16 cellular contexts compared by ENCODE assay signal in the genomic region with DNA sequence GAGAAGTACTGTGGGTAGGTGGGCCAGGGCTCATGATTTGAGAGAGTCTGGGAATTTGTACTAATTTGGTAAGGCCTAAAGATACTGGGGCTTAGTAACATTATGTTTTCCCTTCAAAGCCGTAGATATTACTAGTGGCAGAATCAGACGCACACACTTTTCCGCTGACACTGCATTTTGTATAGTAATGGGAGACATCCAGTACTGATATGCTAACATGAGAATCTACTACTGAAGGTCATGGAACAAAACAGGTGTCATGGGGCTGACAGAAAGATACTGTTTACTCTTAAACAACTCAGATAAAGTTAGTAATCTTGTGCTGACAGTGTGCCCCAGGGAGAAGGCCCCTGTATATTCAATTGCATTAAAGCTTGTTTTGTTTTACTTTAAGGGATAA. TPM values are rescaled to one million over a fixed set of nuclear protein-coding genes. Genes with fewer than 3 reads are reported as not detected.
DNase-seq lines count a peak whose midpoint lies in the region; ATAC-seq and TF ChIP-seq lines count a peak whose summit lies in the region.
"Had no signal": no experiment of that assay in that cellular context is flagged by ENCODE, and none has a peak within 500 bp of the region (broad histone marks: within the 10 kb centered on the region; RNA-seq: fewer than 3 reads in every experiment).

No MANE protein-coding gene starts in this region.

- ATAC-seq in activated T-cell treated with anti-CD3 and anti-CD28 coated beads, Interleukin-2, amount 50 U/mL, for 72 hours (replicated peaks in 1 of 2): peak; percentile 61 to 69
- peak; percentile 61 for ATAC-seq in activated naive CD8-positive, alpha-beta T cell treated with anti-CD3 and anti-CD28 coated beads, Interleukin-2, amount 50 U/mL, for 24 hours
- ATAC-seq in WTC11: no peak
- ATAC-seq: gastroesophageal sphincter had no signal

- peak overlapping the region; percentile 65 to 85 for H3K4me3 Mint-ChIP-seq in activated T-cell treated with anti-CD3 and anti-CD28 coated beads, Interleukin-2, amount 50 U/mL, for 72 hours
- H3K4me3 Mint-ChIP-seq in T-helper 2 cell treated with Interferon-gamma antibody and Interleukin-4, amounts not matched to agents 5 μg/mL and 100 μg/mL, for 36 hours: peak overlapping the region; percentile 33
- no peak overlapping the region for H3K4me3 Mint-ChIP-seq in activated naive CD8-positive, alpha-beta T cell treated with anti-CD3 and anti-CD28 coated beads, Interleukin-2, amount 50 U/mL, for 24 hours
- H3K4me3 Mint-ChIP-seq in WTC11: no peak overlapping the region
- H3K4me3 Mint-ChIP-seq: IgD-negative memory B cell, mesothelial cell of epicardium had no signal

- no peak for DNase-seq in activated T-cell treated with anti-CD3 and anti-CD28 coated beads, Interleukin-2, amount 50 U/mL, for 72 hours
- no peak for DNase-seq in activated T-cell treated with anti-CD3 and anti-CD28 coated beads, Interleukin-2, amount 50 U/mL, for 1 hour
- no peak for DNase-seq in T-helper 2 cell treated with Interferon-gamma antibody and Interleukin-4, amounts not matched to agents 5 μg/mL and 100 μg/mL, for 36 hours (ENCODE audit: low spot score)
- no peak for DNase-seq in activated naive CD8-positive, alpha-beta T cell treated with anti-CD3 and anti-CD28 coated beads, Interleukin-2, amount 50 U/mL, for 24 hours
- DNase-seq in stimulated activated CD4-positive, alpha-beta T cell treated with anti-CD3 and anti-CD28 coated beads, Interleukin-4, amount 100 ng/mL, for 24 hours: peak; percentile 46
- no peak for DNase-seq in NCI-H128 (lab: John Stamatoyannopoulos, UW; ENCODE audit: unreplicated experiment)
- DNase-seq in thyroid gland: no peak
- DNase-seq in WTC11 (ENCODE audit: low spot score): no peak
- DNase-seq: adrenal gland, dorsolateral prefrontal cortex, NCI-H2029 treated with DMSO at 0.1 percent for 48 hours, NCI-H510A, RPMI8226 had no signal

- H3K4me3 ChIP-seq in thyroid gland (replicated peaks in 1 of 3): no peak overlapping the region
- H3K4me3 ChIP-seq: adrenal gland, dorsolateral prefrontal cortex, gastroesophageal sphincter had no signal

- 84 to 86% methylated on average over 3 of the region's 3 CpGs for WGBS in thyroid gland, 2 donors

- intact Hi-C loops in thyroid gland (cut with DNase I): no loop called here

- peaks cover 80% of the 10 kb centered on the region for H3K4me1 Mint-ChIP-seq in activated T-cell treated with anti-CD3 and anti-CD28 coated beads, Interleukin-2, amount 50 U/mL, for 72 hours (ENCODE audit: low read depth)
- peaks cover 68% of the 10 kb centered on the region for H3K4me1 Mint-ChIP-seq in T-helper 2 cell treated with Interferon-gamma antibody and Interleukin-4, amounts not matched to agents 5 μg/mL and 100 μg/mL, for 36 hours (ENCODE audit: low read depth)
- H3K4me1 Mint-ChIP-seq in activated naive CD8-positive, alpha-beta T cell treated with anti-CD3 and anti-CD28 coated beads, Interleukin-2, amount 50 U/mL, for 24 hours: peaks cover 78% of the 10 kb centered on the region
- H3K4me1 Mint-ChIP-seq in WTC11: no peaks in the 10 kb centered on the region
- H3K4me1 Mint-ChIP-seq: mesothelial cell of epicardium had no signal

- no peak overlapping the region for H3K27ac ChIP-seq in thyroid gland
- H3K27ac ChIP-seq: adrenal gland, dorsolateral prefrontal cortex, gastroesophageal sphincter had no signal

- no peaks in the 10 kb centered on the region for H3K36me3 ChIP-seq in thyroid gland
- H3K36me3 ChIP-seq: adrenal gland, gastroesophageal sphincter had no signal

- no peaks in the 10 kb centered on the region for H3K9me3 ChIP-seq in thyroid gland
- H3K9me3 ChIP-seq: adrenal gland, gastroesophageal sphincter had no signal

- no peaks in the 10 kb centered on the region for H3K4me1 ChIP-seq in thyroid gland
- H3K4me1 ChIP-seq: adrenal gland, gastroesophageal sphincter had no signal

- no peaks in the 10 kb centered on the region for H3K27me3 ChIP-seq in thyroid gland
- H3K27me3 ChIP-seq: adrenal gland, dorsolateral prefrontal cortex, gastroesophageal sphincter had no signal

- TF ChIP-seq POLR2A in thyroid gland (IDR thresholded peaks at IDR 0.05): no peak

- no peaks in the 10 kb centered on the region for H3K27me3 Mint-ChIP-seq in activated T-cell treated with anti-CD3 and anti-CD28 coated beads, Interleukin-2, amount 50 U/mL, for 72 hours (ENCODE audit: low read depth)
- no peaks in the 10 kb centered on the region for H3K27me3 Mint-ChIP-seq in T-helper 2 cell treated with Interferon-gamma antibody and Interleukin-4, amounts not matched to agents 5 μg/mL and 100 μg/mL, for 36 hours (ENCODE audit: low read depth)
- no peaks in the 10 kb centered on the region for H3K27me3 Mint-ChIP-seq in activated naive CD8-positive, alpha-beta T cell treated with anti-CD3 and anti-CD28 coated beads, Interleukin-2, amount 50 U/mL, for 24 hours
- peaks cover 27% of the 10 kb centered on the region for H3K27me3 Mint-ChIP-seq in WTC11 (ENCODE audit: low read depth)

- POLR2A ChIA-PET in WTC11 (lab: Charles Lee): no interaction called here

- H3K36me3 Mint-ChIP-seq in activated T-cell treated with anti-CD3 and anti-CD28 coated beads, Interleukin-2, amount 50 U/mL, for 72 hours (ENCODE audit: insufficient read depth in 2 of 2): peaks cover 15 to 18% of the 10 kb centered on the region in 2 donors
- peaks cover 36% of the 10 kb centered on the region for H3K36me3 Mint-ChIP-seq in T-helper 2 cell treated with Interferon-gamma antibody and Interleukin-4, amounts not matched to agents 5 μg/mL and 100 μg/mL, for 36 hours (ENCODE audit: low read depth)
- peaks cover 6% of the 10 kb centered on the region for H3K36me3 Mint-ChIP-seq in activated naive CD8-positive, alpha-beta T cell treated with anti-CD3 and anti-CD28 coated beads, Interleukin-2, amount 50 U/mL, for 24 hours (ENCODE audit: low read depth)
- H3K36me3 Mint-ChIP-seq in WTC11: no peaks in the 10 kb centered on the region
- H3K36me3 Mint-ChIP-seq: IgD-negative memory B cell, mesothelial cell of epicardium had no signal

- H3K27ac Mint-ChIP-seq in activated T-cell treated with anti-CD3 and anti-CD28 coated beads, Interleukin-2, amount 50 U/mL, for 72 hours: peak overlapping the region; percentile 96
- peak overlapping the region; percentile 92 for H3K27ac Mint-ChIP-seq in T-helper 2 cell treated with Interferon-gamma antibody and Interleukin-4, amounts not matched to agents 5 μg/mL and 100 μg/mL, for 36 hours
- peak overlapping the region; percentile 79 for H3K27ac Mint-ChIP-seq in activated naive CD8-positive, alpha-beta T cell treated with anti-CD3 and anti-CD28 coated beads, Interleukin-2, amount 50 U/mL, for 24 hours
- H3K27ac Mint-ChIP-seq in WTC11: no peak overlapping the region
- H3K27ac Mint-ChIP-seq: mesothelial cell of epicardium had no signal

- CTCF ChIA-PET in WTC11 (lab: Charles Lee): no interaction called here

- peaks cover 10 to 11% of the 10 kb centered on the region in 2 donors for H3K9me3 Mint-ChIP-seq in activated T-cell treated with anti-CD3 and anti-CD28 coated beads, Interleukin-2, amount 50 U/mL, for 72 hours
- peaks cover 26% of the 10 kb centered on the region for H3K9me3 Mint-ChIP-seq in T-helper 2 cell treated with Interferon-gamma antibody and Interleukin-4, amounts not matched to agents 5 μg/mL and 100 μg/mL, for 36 hours
- peaks cover 12% of the 10 kb centered on the region for H3K9me3 Mint-ChIP-seq in activated naive CD8-positive, alpha-beta T cell treated with anti-CD3 and anti-CD28 coated beads, Interleukin-2, amount 50 U/mL, for 24 hours
- peaks cover 21% of the 10 kb centered on the region for H3K9me3 Mint-ChIP-seq in WTC11

- TF ChIP-seq CTCF in thyroid gland (IDR thresholded peaks at IDR 0.05) (no peak), WTC11 (IDR thresholded peaks at IDR 0.05) (no peak)

TF ChIP-seq in WTC11, 78 proteins besides CTCF, POLR2A, EP300 and RAD21:
- TF ChIP-seq, protein P1, sequence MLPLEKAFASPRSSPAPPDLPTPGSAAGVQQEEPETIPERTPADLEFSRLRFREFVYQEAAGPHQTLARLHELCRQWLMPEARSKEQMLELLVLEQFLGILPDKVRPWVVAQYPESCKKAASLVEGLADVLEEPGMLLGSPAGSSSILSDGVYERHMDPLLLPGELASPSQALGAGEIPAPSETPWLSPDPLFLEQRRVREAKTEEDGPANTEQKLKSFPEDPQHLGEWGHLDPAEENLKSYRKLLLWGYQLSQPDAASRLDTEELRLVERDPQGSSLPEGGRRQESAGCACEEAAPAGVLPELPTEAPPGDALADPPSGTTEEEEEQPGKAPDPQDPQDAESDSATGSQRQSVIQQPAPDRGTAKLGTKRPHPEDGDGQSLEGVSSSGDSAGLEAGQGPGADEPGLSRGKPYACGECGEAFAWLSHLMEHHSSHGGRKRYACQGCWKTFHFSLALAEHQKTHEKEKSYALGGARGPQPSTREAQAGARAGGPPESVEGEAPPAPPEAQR (CRISPR knock-in tag; IDR thresholded peaks at IDR 0.05): no peak
- no peak for TF ChIP-seq OVOL2 (CRISPR knock-in tag; IDR thresholded peaks at IDR 0.05; ENCODE audit: borderline replicate concordance)

RNA-seq across cellular contexts. Expression of a gene that starts 11.1 kb away (rescaled TPM):
- 10 to 100 TPM; 45.1 to 50.7 TPM for total RNA-seq in activated T-cell treated with anti-CD3 and anti-CD28 coated beads, Interleukin-2, amount 50 U/mL, for 72 hours
- total RNA-seq in thyroid gland (10 to 100 TPM; 12.4 to 35.2 (median 24.0) TPM), WTC11 (2021) (0.37 to 0.48 TPM (median 0.37 TPM) in 3 replicates)
- total RNA-seq: mesothelial cell of epicardium had no signal

RNA-seq across cellular contexts. Expression of a gene that starts 53.2 kb away (rescaled TPM):
- total RNA-seq in activated T-cell treated with anti-CD3 and anti-CD28 coated beads, Interleukin-2, amount 50 U/mL, for 72 hours: 10 to 100 TPM; 10.2 to 13.1 TPM
- 10 to 100 TPM in 3 of 4 donors, 1 to 10 TPM in 1; 7.5 to 34.5 (median 20.0) TPM for total RNA-seq in thyroid gland
- 0.09 to 0.18 TPM (median 0.09 TPM) in 3 replicates for total RNA-seq in WTC11 (2021)
- total RNA-seq: mesothelial cell of epicardium had no signal

Comparison
In these comparisons a context has a peak if more than half of its experiments do, and no peak if none do; other contexts are left out.
1. H3K4me3 Mint-ChIP-seq: peak in activated T-cell treated with anti-CD3 and anti-CD28 coated beads, Interleukin-2, amount 50 U/mL, for 72 hours (2 of 2) and T-helper 2 cell treated with Interferon-gamma antibody and Interleukin-4, amounts not matched to agents 5 μg/mL and 100 μg/mL, for 36 hours (single experiment); none in activated naive CD8-positive, alpha-beta T cell treated with anti-CD3 and anti-CD28 coated beads, Interleukin-2, amount 50 U/mL, for 24 hours (single experiment) and WTC11 (single experiment).